In genomic region chr6:34791842-34792604, GRCh38 we compare ENCODE assay signal across 8 cellular contexts. TPM values are rescaled to one million over a fixed set of nuclear protein-coding genes. Genes with fewer than 3 reads are reported as not detected.
DNase-seq lines count a peak whose midpoint lies in the region; ATAC-seq and TF ChIP-seq lines count a peak whose summit lies in the region.

Gene BLTP3A, plus strand, starts transcription at chr6:34792083. Its CDS starts 168 bp downstream, at chr6:34792251.

- H3K27me3 ChIP-seq in HUES48 (ENCODE audit: control insufficient read depth, insufficient read depth, low read length) (no peaks in the 10 kb centered on the region), esophagus muscularis mucosa (no peaks in the 10 kb centered on the region)

- ATAC-seq in activated T-cell treated with anti-CD3 and anti-CD28 coated beads, Interleukin-2, amount 50 U/mL, for 4 hours, result peak; percentile 97 to 98

- no peak for TF ChIP-seq EP300 in esophagus muscularis mucosa (IDR thresholded peaks at IDR 0.05)

- H3K36me3 Mint-ChIP-seq in activated T-cell treated with anti-CD3 and anti-CD28 coated beads, Interleukin-2, amount 50 U/mL, for 4 hours (ENCODE audit: insufficient read depth), result peaks cover 3% of the 10 kb centered on the region

- no peak for TF ChIP-seq POLR2A in esophagus muscularis mucosa (IDR thresholded peaks at IDR 0.05; ENCODE audit: low read depth)

- no peaks in the 10 kb centered on the region for H3K9me3 Mint-ChIP-seq in activated T-cell treated with anti-CD3 and anti-CD28 coated beads, Interleukin-2, amount 50 U/mL, for 4 hours

- H3K4me1 Mint-ChIP-seq in activated T-cell treated with anti-CD3 and anti-CD28 coated beads, Interleukin-2, amount 50 U/mL, for 4 hours (ENCODE audit: low read depth), result peaks cover 28% of the 10 kb centered on the region

- H3K4me3 ChIP-seq in HUES48 (ENCODE audit: low read depth, low read length) (peak within 1 kb of the TSS; percentile 92), esophagus muscularis mucosa (peak within 1 kb of the TSS; percentile 82 to 94 (median 87))

- H3K36me3 ChIP-seq in HUES48 (ENCODE audit: control insufficient read depth, insufficient read depth, low read length) (no peaks in the 10 kb centered on the region), esophagus muscularis mucosa (no peaks in the 10 kb centered on the region)

- H3K27me3 Mint-ChIP-seq in activated T-cell treated with anti-CD3 and anti-CD28 coated beads, Interleukin-2, amount 50 U/mL, for 4 hours (ENCODE audit: low read depth), result no peaks in the 10 kb centered on the region

- TF ChIP-seq CTCF in GM20000 (IDR thresholded peaks at IDR 0.05; ENCODE audit: extremely low read depth, missing control alignments), result peak; percentile 34
- TF ChIP-seq CTCF in esophagus muscularis mucosa (IDR thresholded peaks at IDR 0.05), result peak in 1 of 3 experiments; percentile 23

- DNase-seq in COLO829 (ENCODE audit: low spot score) (peak; percentile 66), GM20000 (ENCODE audit: low spot score) (peak; percentile 97), OCI-M1 (lab: John Stamatoyannopoulos, UW) (peak; percentile 91), esophagus muscularis mucosa (ENCODE audit: extremely low spot score) (peak; percentile 92), myocyte (ENCODE audit: low read depth) (peak; percentile 75)
- DNase-seq in activated T-cell treated with anti-CD3 and anti-CD28 coated beads, Interleukin-2, amount 50 U/mL, for 4 hours, result peak; percentile 67
- peak; percentile 39 to 62 for DNase-seq in stimulated activated CD8-positive, alpha-beta memory T cell treated with anti-CD3 and anti-CD28 coated beads, Interleukin-7, amount 100 ng/mL, for 48 hours (ENCODE audit: extremely low read depth in 1 of 2, low read depth in 1 of 2)

- H3K9me3 ChIP-seq in HUES48 (ENCODE audit: control insufficient read depth, insufficient read depth, low read length) (no peaks in the 10 kb centered on the region), esophagus muscularis mucosa (no peaks in the 10 kb centered on the region)

- H3K4me3 Mint-ChIP-seq in activated T-cell treated with anti-CD3 and anti-CD28 coated beads, Interleukin-2, amount 50 U/mL, for 4 hours, result peak within 1 kb of the TSS; percentile 97

- peaks cover 12% of the 10 kb centered on the region for H3K4me1 ChIP-seq in HUES48 (ENCODE audit: control insufficient read depth, insufficient read depth, low read length)
- H3K4me1 ChIP-seq in esophagus muscularis mucosa, result peaks cover 19 to 32% (median 20%) of the 10 kb centered on the region in 4 donors

- H3K27ac ChIP-seq in HUES48 (ENCODE audit: low read depth, low read length) (peak within 1 kb of the TSS; percentile 86), esophagus muscularis mucosa (replicated peaks in 1 of 4) (peak within 1 kb of the TSS; percentile 90 to 97 (median 93))

- intact Hi-C loops in esophagus muscularis mucosa (cut with DNase I), result loop anchor here (5.0 kb wide), 2 partner anchors 35 to 95 kb away; partner anchors contain the start of genes ANKS1A, SNRPC and TAF11

- peak within 1 kb of the TSS; percentile 79 for H3K9ac ChIP-seq in HUES48 (ENCODE audit: low read depth, low read length)

- 0% methylated on average over 10 of the region's 93 CpGs for WGBS in esophagus muscularis mucosa

RNA-seq across cellular contexts. Expression of gene BLTP3A, which starts in this region (rescaled TPM):
- total RNA-seq in activated T-cell treated with anti-CD3 and anti-CD28 coated beads, Interleukin-2, amount 50 U/mL, for 4 hours, result 10 to 100 TPM; 15.8 to 18.1 (median 17.0) TPM
- total RNA-seq in esophagus muscularis mucosa (10 to 100 TPM in 2 of 4 donors, 1 to 10 TPM in 2; 7.5 to 13.1 (median 9.8) TPM), myocyte (6.3 and 7.2 TPM in 2 replicates)
- 8.7 TPM for polyA plus RNA-seq in myocyte (2012)

Comparison
In these comparisons a context has a peak if more than half of its experiments do, and no peak if none do; other contexts are left out.
1. Peak in every context shown above with its lines: DNase-seq, ATAC-seq, H3K4me3 ChIP-seq and H3K27ac ChIP-seq.